Comparison of ENCODE assay signal across 22 cellular contexts in the genomic region with DNA sequence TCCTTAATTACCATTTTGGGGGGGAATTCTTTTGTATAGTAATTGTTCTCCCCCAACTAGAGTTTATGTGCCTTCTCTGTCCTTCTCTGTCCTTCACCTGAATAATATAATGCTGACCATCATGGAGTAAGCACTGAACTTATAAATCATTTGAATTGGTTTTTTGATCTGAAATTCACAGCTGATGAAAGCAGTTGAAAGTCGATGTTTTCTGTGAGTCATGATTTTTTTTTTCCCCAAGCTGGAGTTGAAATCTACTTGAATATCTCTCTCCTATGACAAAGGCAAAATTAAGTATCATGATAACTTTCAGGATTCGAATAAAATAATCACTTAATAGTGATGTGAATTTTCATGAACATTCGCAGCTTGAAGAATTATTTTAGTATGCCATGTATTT.
"Had no signal": no experiment of that assay in that cellular context is flagged by ENCODE, and none has a peak within 500 bp of the region (broad histone marks: within the 10 kb centered on the region; RNA-seq: fewer than 3 reads in every experiment).

No MANE protein-coding gene starts in this region.

- H3K9me3 Mint-ChIP-seq: activated T-cell treated with anti-CD3 and anti-CD28 coated beads, Interleukin-2, amount 50 U/mL, for 24 hours; activated T-helper 17 cell treated with anti-CD3 and anti-CD28 coated beads, Interleukin-2, amount 50 U/mL, for 72 hours; natural killer cell treated with Interleukin-12 subunit alpha and Interleukin-12 subunit beta and Interleukin-15 and Interleukin-18, amount 100 ng/mL, for 72 hours; stimulated activated naive CD8-positive, alpha-beta T cell treated with anti-CD3 and anti-CD28 coated beads, Interleukin-15, Interleukin-2, amounts not matched to agents 100 ng/mL and 50 ng/mL, for 24 hours had no signal

- H3K4me1 Mint-ChIP-seq: activated T-helper 17 cell treated with anti-CD3 and anti-CD28 coated beads, Interleukin-2, amount 50 U/mL, for 72 hours had no signal

- H3K36me3 Mint-ChIP-seq: activated naive CD8-positive, alpha-beta T cell; natural killer cell treated with Interleukin-12 subunit alpha and Interleukin-12 subunit beta and Interleukin-15 and Interleukin-18, amount 100 ng/mL, for 72 hours had no signal

- H3K27ac Mint-ChIP-seq: activated naive CD8-positive, alpha-beta T cell; activated T-cell treated with anti-CD3 and anti-CD28 coated beads, Interleukin-2, amount 50 U/mL, for 24 hours; activated T-helper 17 cell treated with anti-CD3 and anti-CD28 coated beads, Interleukin-2, amount 50 U/mL, for 72 hours; dendritic cell treated with granulocyte-macrophage colony-stimulating factor and Interleukin-4, amounts not matched to agents 40 ng/mL and 50 ng/mL, for 4 days; natural killer cell treated with Interleukin-12 subunit alpha and Interleukin-12 subunit beta and Interleukin-15 and Interleukin-18, amount 100 ng/mL, for 72 hours; stimulated activated naive CD8-positive, alpha-beta T cell treated with anti-CD3 and anti-CD28 coated beads, Interleukin-15, Interleukin-2, amounts not matched to agents 100 ng/mL and 50 ng/mL, for 24 hours had no signal

- DNase-seq: activated CD4-positive, alpha-beta T cell treated with anti-CD3 and anti-CD28 coated beads, Interleukin-2, amount 50 U/mL, for 1 hour; activated CD4-positive, CD25-positive, alpha-beta regulatory T cell treated with anti-CD3 and anti-CD28 coated beads, Interleukin-2, amount 50 U/mL, for 72 hours; activated CD8-positive, alpha-beta memory T cell treated with anti-CD3 and anti-CD28 coated beads for 24 hours; activated CD8-positive, alpha-beta memory T cell treated with anti-CD3 and anti-CD28 coated beads, Interleukin-2, amount 50 U/mL, for 4 hours; activated naive CD4-positive, alpha-beta T cell; activated T-cell treated with anti-CD3 and anti-CD28 coated beads, Interleukin-2, amount 50 U/mL, for 24 hours; cerebellar nuclear complex; effector CD4-positive, alpha-beta T cell; heart left ventricle; left ventricle myocardium superior; pancreas; psoas muscle; stimulated activated CD4-positive, alpha-beta T cell treated with anti-CD3 and anti-CD28 coated beads, Interleukin-12 subunit alpha, Interleukin-12 subunit beta, amount 100 ng/mL, for 4 hours; tibial artery had no signal

- H3K36me3 ChIP-seq: heart left ventricle, neutrophil, pancreas, right atrium auricular region, tibial artery had no signal

- H3K4me1 ChIP-seq: heart left ventricle, pancreas, psoas muscle, right atrium auricular region, tibial artery had no signal

- H3K27me3 ChIP-seq: heart left ventricle, neutrophil, pancreas, right atrium auricular region, tibial artery had no signal

- H3K27ac ChIP-seq: heart left ventricle, neutrophil, pancreas, psoas muscle, right atrium auricular region, tibial artery, VCaP had no signal

- H3K4me3 ChIP-seq: heart left ventricle, pancreas, psoas muscle, right atrium auricular region, tibial artery had no signal

- H3K27me3 Mint-ChIP-seq: activated naive CD8-positive, alpha-beta T cell; activated T-cell treated with anti-CD3 and anti-CD28 coated beads, Interleukin-2, amount 50 U/mL, for 24 hours; activated T-helper 17 cell treated with anti-CD3 and anti-CD28 coated beads, Interleukin-2, amount 50 U/mL, for 72 hours; dendritic cell treated with granulocyte-macrophage colony-stimulating factor and Interleukin-4, amounts not matched to agents 40 ng/mL and 50 ng/mL, for 4 days; natural killer cell treated with Interleukin-12 subunit alpha and Interleukin-12 subunit beta and Interleukin-15 and Interleukin-18, amount 100 ng/mL, for 72 hours; stimulated activated naive CD8-positive, alpha-beta T cell treated with anti-CD3 and anti-CD28 coated beads, Interleukin-15, Interleukin-2, amounts not matched to agents 100 ng/mL and 50 ng/mL, for 24 hours had no signal

- H3K9me3 ChIP-seq: heart left ventricle, neutrophil, pancreas, psoas muscle, right atrium auricular region, tibial artery had no signal

- H3K4me3 Mint-ChIP-seq: activated naive CD8-positive, alpha-beta T cell; activated T-cell treated with anti-CD3 and anti-CD28 coated beads, Interleukin-2, amount 50 U/mL, for 24 hours; activated T-helper 17 cell treated with anti-CD3 and anti-CD28 coated beads, Interleukin-2, amount 50 U/mL, for 72 hours; dendritic cell treated with granulocyte-macrophage colony-stimulating factor and Interleukin-4, amounts not matched to agents 40 ng/mL and 50 ng/mL, for 4 days; natural killer cell treated with Interleukin-12 subunit alpha and Interleukin-12 subunit beta and Interleukin-15 and Interleukin-18, amount 100 ng/mL, for 72 hours; stimulated activated naive CD8-positive, alpha-beta T cell treated with anti-CD3 and anti-CD28 coated beads, Interleukin-15, Interleukin-2, amounts not matched to agents 100 ng/mL and 50 ng/mL, for 24 hours had no signal
